23 cellular contexts compared by ENCODE assay signal in the genomic region with DNA sequence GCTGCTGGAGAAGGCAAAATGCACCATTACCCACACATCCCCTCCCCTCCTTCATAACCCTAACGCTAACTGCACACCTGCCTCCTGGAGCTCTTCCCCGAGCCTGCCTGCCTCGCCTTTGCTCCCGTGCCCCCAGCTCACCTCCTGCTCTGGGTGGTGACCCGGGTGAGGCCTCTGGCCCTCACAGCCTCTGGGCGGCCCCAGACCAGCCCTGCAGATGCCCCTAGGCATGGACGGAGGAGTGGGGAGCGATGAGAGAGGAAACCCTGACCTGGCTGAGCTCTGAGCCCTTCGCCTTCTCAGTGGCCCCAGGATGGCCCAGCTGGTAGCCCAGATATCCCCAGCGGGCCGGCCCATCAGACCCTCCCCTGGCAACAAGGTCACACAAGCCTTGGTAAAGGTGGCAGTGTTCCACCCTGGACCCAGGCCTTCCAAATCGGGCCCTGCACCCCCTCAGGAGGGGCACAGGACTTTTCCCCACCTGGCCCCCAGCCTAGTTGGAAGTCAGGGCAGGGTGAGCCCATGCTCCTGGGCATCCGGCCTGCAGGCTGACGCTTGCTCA.
"Had no signal": no experiment of that assay in that cellular context is flagged by ENCODE, and none has a peak within 500 bp of the region (broad histone marks: within the 10 kb centered on the region; RNA-seq: fewer than 3 reads in every experiment).

No MANE protein-coding gene starts in this region.

- H3K36me3 ChIP-seq: pancreas, prostate gland had no signal

- H3K4me2 ChIP-seq: smooth muscle cell had no signal

- ATAC-seq: activated CD8-positive, alpha-beta T cell treated with anti-CD3 and anti-CD28 coated beads for 36 hours; activated naive CD8-positive, alpha-beta T cell treated with anti-CD3 and anti-CD28 coated beads, Interleukin-2, amount 50 U/mL, for 24 hours; activated T-cell treated with anti-CD3 and anti-CD28 coated beads, Interleukin-2, amount 50 U/mL, for 4 hours; T-helper 17 cell; WTC11 had no signal

- H3K4me1 ChIP-seq: pancreas, prostate gland had no signal

- H3K27ac ChIP-seq: esophagus squamous epithelium, pancreas, prostate gland, suprapubic skin, tibial artery had no signal

- H3K9me3 ChIP-seq: pancreas, prostate gland had no signal

- DNase-seq: activated CD4-positive, alpha-beta T cell treated with anti-CD3 and anti-CD28 coated beads for 1 hour; activated CD4-positive, alpha-beta T cell treated with anti-CD3 and anti-CD28 coated beads, Interleukin-2, amount 50 U/mL, for 1 hour; activated CD8-positive, alpha-beta T cell treated with anti-CD3 and anti-CD28 coated beads for 36 hours; activated naive CD8-positive, alpha-beta T cell treated with anti-CD3 and anti-CD28 coated beads, Interleukin-2, amount 50 U/mL, for 24 hours; activated T-cell treated with anti-CD3 and anti-CD28 coated beads, Interleukin-2, amount 50 U/mL, for 4 hours; amygdala; dermis blood vessel endothelial cell; effector CD4-positive, alpha-beta T cell; esophagus squamous epithelium; foreskin melanocyte; glutamatergic neuron; islet precursor cell; mammary epithelial cell; naive B cell; pancreas; stimulated activated CD4-positive, alpha-beta T cell treated with anti-CD3 and anti-CD28 coated beads, Interleukin-15, amount 100 ng/mL, for 24 hours; stimulated activated naive CD4-positive, alpha-beta T cell; T-helper 17 cell; tibial artery had no signal

- H3K4me3 ChIP-seq: esophagus squamous epithelium, pancreas, prostate gland, smooth muscle cell, suprapubic skin, tibial artery had no signal

- H3K27me3 ChIP-seq: esophagus squamous epithelium, pancreas, suprapubic skin, tibial artery had no signal
